In genomic region chr2:232481322-232482140, GRCh38 we compare ENCODE assay signal across 15 cellular contexts. TPM values are rescaled to one million over a fixed set of nuclear protein-coding genes. Genes with fewer than 3 reads are reported as not detected.
"Had no signal": no experiment of that assay in that cellular context is flagged by ENCODE, and none has a peak within 500 bp of the region (broad histone marks: within the 10 kb centered on the region; RNA-seq: fewer than 3 reads in every experiment).

No MANE protein-coding gene starts in this region.

- H3K4me3 Mint-ChIP-seq: activated T-cell treated with anti-CD3 and anti-CD28 coated beads, Interleukin-2, amount 50 U/mL, for 4 hours; T-helper 2 cell treated with Interferon-gamma antibody and Interleukin-4, amounts not matched to agents 5 μg/mL and 100 μg/mL, for 36 hours had no signal

- H3K9me3 Mint-ChIP-seq: activated T-cell treated with anti-CD3 and anti-CD28 coated beads, Interleukin-2, amount 50 U/mL, for 4 hours; T-helper 2 cell treated with Interferon-gamma antibody and Interleukin-4, amounts not matched to agents 5 μg/mL and 100 μg/mL, for 36 hours had no signal

- H3K4me1 ChIP-seq: pancreas, testis had no signal

- DNase-seq: activated gamma-delta T cell treated with Interleukin-2 at 50 U/mL for 16 hours; activated T-cell treated with anti-CD3 and anti-CD28 coated beads, Interleukin-2, amount 50 U/mL, for 4 hours; hippocampal formation; stimulated activated CD4-positive, alpha-beta T cell treated with anti-CD3 and anti-CD28 coated beads, Interleukin-12 subunit alpha, Interleukin-12 subunit beta, amount 100 ng/mL, for 4 hours; stimulated activated CD4-positive, alpha-beta T cell treated with anti-CD3 and anti-CD28 coated beads, Interleukin-2, amount 100 ng/mL, for 24 hours; stomach; testis had no signal

- ATAC-seq: activated T-cell treated with anti-CD3 and anti-CD28 coated beads, Interleukin-2, amount 50 U/mL, for 4 hours; esophagus mucosa; pancreas had no signal

- H3K36me3 ChIP-seq: cardiac muscle cell, pancreas, stomach, upper lobe of left lung had no signal

- H3K9me3 ChIP-seq: pancreas, stomach, testis, upper lobe of left lung had no signal

- H3K27me3 ChIP-seq: testis had no signal

- H3K4me3 ChIP-seq: cardiac muscle cell, pancreas, stomach, testis, upper lobe of left lung had no signal

- H3K27ac ChIP-seq: cardiac muscle cell, pancreas, stomach, testis, upper lobe of left lung had no signal

- H3K27ac Mint-ChIP-seq: T-helper 2 cell treated with Interferon-gamma antibody and Interleukin-4, amounts not matched to agents 5 μg/mL and 100 μg/mL, for 36 hours had no signal

RNA-seq across cellular contexts. Expression of gene ECEL1, which starts 6.1 kb away (rescaled TPM):
- total RNA-seq: esophagus mucosa had no signal

RNA-seq across cellular contexts. Expression of gene ALPI, which starts 25.6 kb away (rescaled TPM):
- total RNA-seq: activated T-cell treated with anti-CD3 and anti-CD28 coated beads, Interleukin-2, amount 50 U/mL, for 4 hours; cardiac muscle cell; esophagus mucosa; kidney epithelial cell; lower leg skin; pancreas; upper lobe of left lung had no signal
- polyA plus RNA-seq: cardiac muscle cell, neural cell, pancreas, stomach had no signal

RNA-seq across cellular contexts. Expression of gene PRSS56, which starts 38.7 kb away (rescaled TPM):
- total RNA-seq: activated T-cell treated with anti-CD3 and anti-CD28 coated beads, Interleukin-2, amount 50 U/mL, for 4 hours; cardiac muscle cell; esophagus mucosa; kidney epithelial cell; lower leg skin; pancreas; stomach; upper lobe of left lung had no signal
- polyA plus RNA-seq: cardiac muscle cell, stomach had no signal

RNA-seq across cellular contexts. Expression of gene CHRND, which starts 44.4 kb away (rescaled TPM):
- total RNA-seq: activated T-cell treated with anti-CD3 and anti-CD28 coated beads, Interleukin-2, amount 50 U/mL, for 4 hours; esophagus mucosa; kidney epithelial cell; lower leg skin; stomach; upper lobe of left lung had no signal
- polyA plus RNA-seq: neural cell, stomach had no signal

RNA-seq across cellular contexts. Expression of gene CHRNG, which starts 58.0 kb away (rescaled TPM):
- total RNA-seq: activated T-cell treated with anti-CD3 and anti-CD28 coated beads, Interleukin-2, amount 50 U/mL, for 4 hours; cardiac muscle cell; esophagus mucosa; kidney epithelial cell; lower leg skin; pancreas; stomach; testis; upper lobe of left lung had no signal
- polyA plus RNA-seq: neural cell, pancreas, stomach had no signal
